ENCODE assay signal across 1 cellular context in the genomic region with DNA sequence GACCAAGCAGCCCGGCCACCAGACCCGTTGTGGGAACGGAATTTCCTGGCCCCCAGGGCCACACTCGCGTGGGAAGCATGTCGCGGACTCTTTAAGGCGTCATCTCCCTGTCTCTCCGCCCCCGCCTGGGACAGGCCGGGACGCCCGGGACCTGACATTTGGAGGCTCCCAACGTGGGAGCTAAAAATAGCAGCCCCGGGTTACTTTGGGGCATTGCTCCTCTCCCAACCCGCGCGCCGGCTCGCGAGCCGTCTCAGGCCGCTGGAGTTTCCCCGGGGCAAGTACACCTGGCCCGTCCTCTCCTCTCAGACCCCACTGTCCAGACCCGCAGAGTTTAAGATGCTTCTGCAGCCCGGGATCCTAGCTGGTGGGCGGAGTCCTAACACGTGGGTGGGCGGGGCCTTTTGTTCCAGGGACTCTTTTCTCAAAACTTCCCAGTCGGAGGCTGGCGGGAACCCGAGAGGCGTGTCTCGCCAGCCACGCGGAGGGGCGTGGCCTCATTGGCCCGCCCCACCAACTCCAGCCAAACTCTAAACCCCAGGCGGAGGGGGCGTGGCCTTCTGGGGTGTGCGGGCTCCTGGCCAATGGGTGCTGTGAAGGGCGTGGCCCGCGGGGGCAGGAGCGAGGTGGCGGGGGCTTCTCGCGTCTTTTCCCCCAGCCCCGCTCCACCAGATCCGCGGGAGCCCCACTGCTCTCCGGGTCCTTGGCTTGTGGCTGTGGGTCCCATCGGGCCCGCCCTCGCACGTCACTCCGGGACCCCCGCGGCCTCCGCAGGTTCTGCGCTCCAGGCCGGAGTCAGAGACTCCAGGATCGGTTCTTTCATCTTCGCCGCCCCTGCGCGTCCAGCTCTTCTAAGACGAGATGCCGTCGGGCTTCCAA.
TF ChIP-seq lines count a peak whose summit lies in the region.

A gene (plus strand): TSS at position 645 of the 879 bp plus-strand sequence. CDS start 217 bp downstream, at position 862.

TF ChIP-seq in K562, 482 proteins besides CTCF, POLR2A, EP300 and RAD21 (continued from another document and continues in another):
- TF ChIP-seq CCNT2 (IDR thresholded peaks at IDR 0.05; ENCODE audit: borderline replicate concordance, extremely low read depth, insufficient read length, low read depth, low read length) (peak; percentile 30), NCOA6 (IDR thresholded peaks at IDR 0.05) (no peak), RFX7 (CRISPR knock-in tag; IDR thresholded peaks at IDR 0.05) (no peak), MED1 (CRISPR knock-in tag; IDR thresholded peaks at IDR 0.05; ENCODE audit: borderline replicate concordance) (no peak), BRD4 (IDR thresholded peaks at IDR 0.05) (no peak), ZNF175 (CRISPR knock-in tag; IDR thresholded peaks at IDR 0.05; ENCODE audit: low read depth) (no peak), ZNF197 (CRISPR knock-in tag; IDR thresholded peaks at IDR 0.05; ENCODE audit: low read depth) (no peak), SIN3A (IDR thresholded peaks at IDR 0.05; ENCODE audit: borderline replicate concordance in 2 of 2, control insufficient read depth in 1 of 2, low read depth in 2 of 2, low read length in 2 of 2) (peak; percentile 80; a peak in 2 of 4 replicates), CREM (IDR thresholded peaks at IDR 0.05; ENCODE audit: low read depth) (peak; percentile 16; the same call in 1 of the 2 replicates), ZNF79 (CRISPR knock-in tag; IDR thresholded peaks at IDR 0.05; ENCODE audit: low read depth) (no peak), NUFIP1 (IDR thresholded peaks at IDR 0.05; ENCODE audit: partially characterized antibody) (no peak), SP1 (CRISPR knock-in tag; IDR thresholded peaks at IDR 0.05) (peak; percentile 58; the same call in 1 of the 2 replicates), ESRRB (CRISPR knock-in tag; IDR thresholded peaks at IDR 0.05; ENCODE audit: borderline replicate concordance) (no peak), MXI1 (IDR thresholded peaks at IDR 0.05; ENCODE audit: low read depth, low read length) (peak; percentile 84), SAP30 (IDR thresholded peaks at IDR 0.05; ENCODE audit: borderline replicate concordance, insufficient read depth, low read depth, low read length, poor library complexity, severe bottlenecking) (peak; percentile 87), TGIF2 (CRISPR knock-in tag; IDR thresholded peaks at IDR 0.05) (no peak), SMC3 (conservative IDR thresholded peaks at IDR 0.05; ENCODE audit: insufficient read depth, low read depth, low read length) (no peak), TEAD4 (IDR thresholded peaks at IDR 0.05; ENCODE audit: low read length) (no peak), TEAD4 (CRISPR knock-in tag; IDR thresholded peaks at IDR 0.05; ENCODE audit: borderline replicate concordance) (0 out of 2 replicates have a peak, but pooled peaks have one; percentile 17), ZFPM2 (CRISPR knock-in tag; IDR thresholded peaks at IDR 0.05) (0 out of 2 replicates have a peak, but pooled peaks have one; percentile 57), FOXM1 (IDR thresholded peaks at IDR 0.05; ENCODE audit: low read depth) (no peak), FOXM1 (CRISPR knock-in tag; IDR thresholded peaks at IDR 0.05; ENCODE audit: low read depth) (no peak), DNMT1 (IDR thresholded peaks at IDR 0.05) (no peak), BCOR (IDR thresholded peaks at IDR 0.05) (no peak), PTBP1 (IDR thresholded peaks at IDR 0.05; ENCODE audit: low read depth, low read length) (no peak), HDAC2 (IDR thresholded peaks at IDR 0.05) (0 out of 2 replicates have a peak, but pooled peaks have one; percentile 48), MIER1 (IDR thresholded peaks at IDR 0.05; ENCODE audit: low read depth) (no peak), ZNF695 (CRISPR knock-in tag; IDR thresholded peaks at IDR 0.05) (no peak), EGR1 (conservative IDR thresholded peaks at IDR 0.05) (peak; percentile 70), HNRNPH1 (optimal IDR thresholded peaks at IDR 0.05; ENCODE audit: low read depth, low read length) (no peak), HDAC1 (IDR thresholded peaks at IDR 0.05) (peak in 1 of 2 experiments; percentile 68; a peak in 2 of 4 replicates), ZNF764 (CRISPR knock-in tag; IDR thresholded peaks at IDR 0.05; ENCODE audit: low read depth) (no peak), KAT2B (IDR thresholded peaks at IDR 0.05; ENCODE audit: low read depth, low read length) (no peak), POU5F1 (IDR thresholded peaks at IDR 0.05; ENCODE audit: borderline replicate concordance, low read depth, low read length, partially characterized antibody) (no peak), EWSR1 (IDR thresholded peaks at IDR 0.05; ENCODE audit: borderline replicate concordance, low read depth, partially characterized antibody) (no peak), HMGN3 (IDR thresholded peaks at IDR 0.05; ENCODE audit: borderline replicate concordance, extremely low read depth, insufficient read length, low read depth, low read length) (peak; percentile 45), JUNB (CRISPR knock-in tag; conservative IDR thresholded peaks at IDR 0.05) (no peak), POLR2G (IDR thresholded peaks at IDR 0.05; ENCODE audit: low read depth, low read length) (peak; percentile 59), STAG1 (CRISPR knock-in tag; IDR thresholded peaks at IDR 0.05; ENCODE audit: borderline replicate concordance) (no peak), ELF1 (tag; IDR thresholded peaks at IDR 0.05) (no peak), TCF7 (IDR thresholded peaks at IDR 0.05; ENCODE audit: borderline replicate concordance) (0 out of 2 replicates have a peak, but pooled peaks have one; percentile 65), ZFX (CRISPR knock-in tag; IDR thresholded peaks at IDR 0.05) (peak; percentile 34; the same call in 1 of the 2 replicates), ZBTB7A (IDR thresholded peaks at IDR 0.05; ENCODE audit: borderline replicate concordance, control insufficient read depth, low read depth, low read length) (peak; percentile 45), MYBL2 (IDR thresholded peaks at IDR 0.05; ENCODE audit: low read depth) (no peak), MYBL2 (CRISPR knock-in tag; IDR thresholded peaks at IDR 0.05; ENCODE audit: borderline replicate concordance) (no peak), HDAC3 (IDR thresholded peaks at IDR 0.05; ENCODE audit: borderline replicate concordance, partially characterized antibody) (no peak)
- TF ChIP-seq, protein P1, sequence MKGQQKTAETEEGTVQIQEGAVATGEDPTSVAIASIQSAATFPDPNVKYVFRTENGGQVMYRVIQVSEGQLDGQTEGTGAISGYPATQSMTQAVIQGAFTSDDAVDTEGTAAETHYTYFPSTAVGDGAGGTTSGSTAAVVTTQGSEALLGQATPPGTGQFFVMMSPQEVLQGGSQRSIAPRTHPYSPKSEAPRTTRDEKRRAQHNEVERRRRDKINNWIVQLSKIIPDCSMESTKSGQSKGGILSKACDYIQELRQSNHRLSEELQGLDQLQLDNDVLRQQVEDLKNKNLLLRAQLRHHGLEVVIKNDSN (CRISPR knock-in tag; IDR thresholded peaks at IDR 0.05): peak; percentile 46; the same call in 1 of the 2 replicates
- TF ChIP-seq, protein P2, sequence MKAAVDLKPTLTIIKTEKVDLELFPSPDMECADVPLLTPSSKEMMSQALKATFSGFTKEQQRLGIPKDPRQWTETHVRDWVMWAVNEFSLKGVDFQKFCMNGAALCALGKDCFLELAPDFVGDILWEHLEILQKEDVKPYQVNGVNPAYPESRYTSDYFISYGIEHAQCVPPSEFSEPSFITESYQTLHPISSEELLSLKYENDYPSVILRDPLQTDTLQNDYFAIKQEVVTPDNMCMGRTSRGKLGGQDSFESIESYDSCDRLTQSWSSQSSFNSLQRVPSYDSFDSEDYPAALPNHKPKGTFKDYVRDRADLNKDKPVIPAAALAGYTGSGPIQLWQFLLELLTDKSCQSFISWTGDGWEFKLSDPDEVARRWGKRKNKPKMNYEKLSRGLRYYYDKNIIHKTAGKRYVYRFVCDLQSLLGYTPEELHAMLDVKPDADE (conservative IDR thresholded peaks at IDR 0.05; ENCODE audit: control insufficient read depth, low read depth, low read length): no peak
- TF ChIP-seq, protein P3, sequence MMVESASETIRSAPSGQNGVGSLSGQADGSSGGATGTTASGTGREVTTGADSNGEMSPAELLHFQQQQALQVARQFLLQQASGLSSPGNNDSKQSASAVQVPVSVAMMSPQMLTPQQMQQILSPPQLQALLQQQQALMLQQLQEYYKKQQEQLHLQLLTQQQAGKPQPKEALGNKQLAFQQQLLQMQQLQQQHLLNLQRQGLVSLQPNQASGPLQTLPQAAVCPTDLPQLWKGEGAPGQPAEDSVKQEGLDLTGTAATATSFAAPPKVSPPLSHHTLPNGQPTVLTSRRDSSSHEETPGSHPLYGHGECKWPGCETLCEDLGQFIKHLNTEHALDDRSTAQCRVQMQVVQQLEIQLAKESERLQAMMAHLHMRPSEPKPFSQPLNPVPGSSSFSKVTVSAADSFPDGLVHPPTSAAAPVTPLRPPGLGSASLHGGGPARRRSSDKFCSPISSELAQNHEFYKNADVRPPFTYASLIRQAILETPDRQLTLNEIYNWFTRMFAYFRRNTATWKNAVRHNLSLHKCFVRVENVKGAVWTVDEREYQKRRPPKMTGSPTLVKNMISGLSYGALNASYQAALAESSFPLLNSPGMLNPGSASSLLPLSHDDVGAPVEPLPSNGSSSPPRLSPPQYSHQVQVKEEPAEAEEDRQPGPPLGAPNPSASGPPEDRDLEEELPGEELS (CRISPR knock-in tag; IDR thresholded peaks at IDR 0.05; ENCODE audit: borderline replicate concordance): no peak
- TF ChIP-seq, protein P4, sequence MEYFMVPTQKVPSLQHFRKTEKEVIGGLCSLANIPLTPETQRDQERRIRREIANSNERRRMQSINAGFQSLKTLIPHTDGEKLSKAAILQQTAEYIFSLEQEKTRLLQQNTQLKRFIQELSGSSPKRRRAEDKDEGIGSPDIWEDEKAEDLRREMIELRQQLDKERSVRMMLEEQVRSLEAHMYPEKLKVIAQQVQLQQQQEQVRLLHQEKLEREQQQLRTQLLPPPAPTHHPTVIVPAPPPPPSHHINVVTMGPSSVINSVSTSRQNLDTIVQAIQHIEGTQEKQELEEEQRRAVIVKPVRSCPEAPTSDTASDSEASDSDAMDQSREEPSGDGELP (CRISPR knock-in tag; IDR thresholded peaks at IDR 0.05; ENCODE audit: borderline replicate concordance): no peak; the same call in 1 of the 2 replicates
- TF ChIP-seq, protein P5, sequence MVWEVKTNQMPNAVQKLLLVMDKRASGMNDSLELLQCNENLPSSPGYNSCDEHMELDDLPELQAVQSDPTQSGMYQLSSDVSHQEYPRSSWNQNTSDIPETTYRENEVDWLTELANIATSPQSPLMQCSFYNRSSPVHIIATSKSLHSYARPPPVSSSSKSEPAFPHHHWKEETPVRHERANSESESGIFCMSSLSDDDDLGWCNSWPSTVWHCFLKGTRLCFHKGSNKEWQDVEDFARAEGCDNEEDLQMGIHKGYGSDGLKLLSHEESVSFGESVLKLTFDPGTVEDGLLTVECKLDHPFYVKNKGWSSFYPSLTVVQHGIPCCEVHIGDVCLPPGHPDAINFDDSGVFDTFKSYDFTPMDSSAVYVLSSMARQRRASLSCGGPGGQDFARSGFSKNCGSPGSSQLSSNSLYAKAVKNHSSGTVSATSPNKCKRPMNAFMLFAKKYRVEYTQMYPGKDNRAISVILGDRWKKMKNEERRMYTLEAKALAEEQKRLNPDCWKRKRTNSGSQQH (CRISPR knock-in tag; IDR thresholded peaks at IDR 0.05): no peak
- TF ChIP-seq, protein P6, sequence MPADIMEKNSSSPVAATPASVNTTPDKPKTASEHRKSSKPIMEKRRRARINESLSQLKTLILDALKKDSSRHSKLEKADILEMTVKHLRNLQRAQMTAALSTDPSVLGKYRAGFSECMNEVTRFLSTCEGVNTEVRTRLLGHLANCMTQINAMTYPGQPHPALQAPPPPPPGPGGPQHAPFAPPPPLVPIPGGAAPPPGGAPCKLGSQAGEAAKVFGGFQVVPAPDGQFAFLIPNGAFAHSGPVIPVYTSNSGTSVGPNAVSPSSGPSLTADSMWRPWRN (IDR thresholded peaks at IDR 0.05; ENCODE audit: low read depth): 0 out of 2 replicates have a peak, but pooled peaks have one; percentile 8
- TF ChIP-seq, protein P7, sequence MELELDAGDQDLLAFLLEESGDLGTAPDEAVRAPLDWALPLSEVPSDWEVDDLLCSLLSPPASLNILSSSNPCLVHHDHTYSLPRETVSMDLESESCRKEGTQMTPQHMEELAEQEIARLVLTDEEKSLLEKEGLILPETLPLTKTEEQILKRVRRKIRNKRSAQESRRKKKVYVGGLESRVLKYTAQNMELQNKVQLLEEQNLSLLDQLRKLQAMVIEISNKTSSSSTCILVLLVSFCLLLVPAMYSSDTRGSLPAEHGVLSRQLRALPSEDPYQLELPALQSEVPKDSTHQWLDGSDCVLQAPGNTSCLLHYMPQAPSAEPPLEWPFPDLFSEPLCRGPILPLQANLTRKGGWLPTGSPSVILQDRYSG (tag; conservative IDR thresholded peaks at IDR 0.05; ENCODE audit: low read depth): no peak
- TF ChIP-seq, protein P8, sequence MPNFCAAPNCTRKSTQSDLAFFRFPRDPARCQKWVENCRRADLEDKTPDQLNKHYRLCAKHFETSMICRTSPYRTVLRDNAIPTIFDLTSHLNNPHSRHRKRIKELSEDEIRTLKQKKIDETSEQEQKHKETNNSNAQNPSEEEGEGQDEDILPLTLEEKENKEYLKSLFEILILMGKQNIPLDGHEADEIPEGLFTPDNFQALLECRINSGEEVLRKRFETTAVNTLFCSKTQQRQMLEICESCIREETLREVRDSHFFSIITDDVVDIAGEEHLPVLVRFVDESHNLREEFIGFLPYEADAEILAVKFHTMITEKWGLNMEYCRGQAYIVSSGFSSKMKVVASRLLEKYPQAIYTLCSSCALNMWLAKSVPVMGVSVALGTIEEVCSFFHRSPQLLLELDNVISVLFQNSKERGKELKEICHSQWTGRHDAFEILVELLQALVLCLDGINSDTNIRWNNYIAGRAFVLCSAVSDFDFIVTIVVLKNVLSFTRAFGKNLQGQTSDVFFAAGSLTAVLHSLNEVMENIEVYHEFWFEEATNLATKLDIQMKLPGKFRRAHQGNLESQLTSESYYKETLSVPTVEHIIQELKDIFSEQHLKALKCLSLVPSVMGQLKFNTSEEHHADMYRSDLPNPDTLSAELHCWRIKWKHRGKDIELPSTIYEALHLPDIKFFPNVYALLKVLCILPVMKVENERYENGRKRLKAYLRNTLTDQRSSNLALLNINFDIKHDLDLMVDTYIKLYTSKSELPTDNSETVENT (CRISPR knock-in tag; IDR thresholded peaks at IDR 0.05): no peak
- TF ChIP-seq, protein P9, sequence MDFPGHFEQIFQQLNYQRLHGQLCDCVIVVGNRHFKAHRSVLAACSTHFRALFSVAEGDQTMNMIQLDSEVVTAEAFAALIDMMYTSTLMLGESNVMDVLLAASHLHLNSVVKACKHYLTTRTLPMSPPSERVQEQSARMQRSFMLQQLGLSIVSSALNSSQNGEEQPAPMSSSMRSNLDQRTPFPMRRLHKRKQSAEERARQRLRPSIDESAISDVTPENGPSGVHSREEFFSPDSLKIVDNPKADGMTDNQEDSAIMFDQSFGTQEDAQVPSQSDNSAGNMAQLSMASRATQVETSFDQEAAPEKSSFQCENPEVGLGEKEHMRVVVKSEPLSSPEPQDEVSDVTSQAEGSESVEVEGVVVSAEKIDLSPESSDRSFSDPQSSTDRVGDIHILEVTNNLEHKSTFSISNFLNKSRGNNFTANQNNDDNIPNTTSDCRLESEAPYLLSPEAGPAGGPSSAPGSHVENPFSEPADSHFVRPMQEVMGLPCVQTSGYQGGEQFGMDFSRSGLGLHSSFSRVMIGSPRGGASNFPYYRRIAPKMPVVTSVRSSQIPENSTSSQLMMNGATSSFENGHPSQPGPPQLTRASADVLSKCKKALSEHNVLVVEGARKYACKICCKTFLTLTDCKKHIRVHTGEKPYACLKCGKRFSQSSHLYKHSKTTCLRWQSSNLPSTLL (IDR thresholded peaks at IDR 0.05): no peak
- TF ChIP-seq, protein P10, sequence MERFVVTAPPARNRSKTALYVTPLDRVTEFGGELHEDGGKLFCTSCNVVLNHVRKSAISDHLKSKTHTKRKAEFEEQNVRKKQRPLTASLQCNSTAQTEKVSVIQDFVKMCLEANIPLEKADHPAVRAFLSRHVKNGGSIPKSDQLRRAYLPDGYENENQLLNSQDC (CRISPR knock-in tag; IDR thresholded peaks at IDR 0.05): no peak
